Comparison of ENCODE assay signal across 8 cellular contexts in the genomic region with DNA sequence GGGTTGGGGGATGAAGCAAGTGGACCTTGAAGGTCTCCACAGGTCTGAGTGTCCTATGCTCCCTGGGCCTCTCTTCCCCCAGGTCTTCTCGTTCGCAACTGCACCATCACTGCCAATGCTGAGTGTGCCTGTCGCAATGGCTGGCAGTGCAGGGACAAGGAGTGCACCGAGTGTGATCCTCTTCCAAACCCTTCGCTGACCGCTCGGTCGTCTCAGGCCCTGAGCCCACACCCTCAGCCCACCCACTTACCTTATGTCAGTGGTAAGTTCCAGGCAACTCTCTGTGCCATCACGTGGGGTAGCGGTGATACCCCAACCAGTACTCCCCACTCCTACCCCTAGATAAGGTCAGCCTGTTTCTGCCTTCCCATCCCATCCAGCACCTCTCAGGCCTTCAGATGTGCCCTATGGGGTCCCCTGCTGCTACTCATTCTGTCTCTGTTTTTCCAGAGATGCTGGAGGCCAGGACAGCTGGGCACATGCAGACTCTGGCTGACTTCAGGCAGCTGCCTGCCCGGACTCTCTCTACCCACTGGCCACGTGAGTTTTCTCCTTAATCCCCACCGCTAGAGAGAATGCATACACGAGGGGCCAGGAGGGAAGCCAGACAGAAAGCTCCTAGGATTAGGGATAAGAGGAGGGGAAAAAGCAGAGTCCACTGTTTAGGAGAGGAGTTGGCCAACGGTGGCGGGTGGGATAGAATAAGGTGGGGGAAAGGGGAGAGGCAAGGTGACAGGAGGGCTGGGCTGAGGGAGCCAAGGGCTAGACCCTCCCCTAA. TPM values are rescaled to one million over a fixed set of nuclear protein-coding genes. Genes with fewer than 3 reads are reported as not detected.
DNase-seq lines count a peak whose midpoint lies in the region; ATAC-seq, FAIRE-seq and TF ChIP-seq lines count a peak whose summit lies in the region.

No MANE protein-coding gene starts in this region.

- no peaks in the 10 kb centered on the region for H3K27me3 ChIP-seq in cardiac muscle cell
- H3K27me3 ChIP-seq in muscle layer of colon (ENCODE audit: control insufficient read depth in 1 of 2, insufficient read depth in 2 of 2, low read length in 2 of 2): no peaks in the 10 kb centered on the region

- peak; percentile 79 for FAIRE-seq in urothelium cell line (lab: Jason Lieb, UNC)

- H3K9me3 ChIP-seq in cardiac muscle cell (ENCODE audit: low read depth): no peaks in the 10 kb centered on the region
- no peaks in the 10 kb centered on the region for H3K9me3 ChIP-seq in muscle layer of colon (ENCODE audit: low read length)

- H3K4me1 ChIP-seq in cardiac muscle cell (ENCODE audit: low read depth) (peaks cover 24% of the 10 kb centered on the region), muscle layer of colon (ENCODE audit: insufficient read depth, low read length) (peaks cover 26% of the 10 kb centered on the region)

- H3K36me3 ChIP-seq in cardiac muscle cell (no peaks in the 10 kb centered on the region), muscle layer of colon (ENCODE audit: insufficient read depth, low read length) (peaks cover 46% of the 10 kb centered on the region)

- DNase-seq in cardiac muscle cell (ENCODE audit: low read depth in 1 of 2, low spot score in 1 of 2) (no peak), Right ventricle myocardium superior (no peak), cardiac fibroblast (ENCODE audit: low read depth in 2 of 2) (no peak), urothelium cell line (ENCODE audit: low spot score) (no peak), LoVo (ENCODE audit: low spot score) (no peak)
- DNase-seq in stimulated activated CD4-positive, alpha-beta T cell treated with anti-CD3 and anti-CD28 coated beads, Interleukin-4, amount 100 ng/mL, for 1 hour: no peak

- ATAC-seq in Right ventricle myocardium superior (ENCODE audit: poor library complexity) (no peak), GM19324 (IDR thresholded peaks at IDR 0.05; ENCODE audit: low FRiP score, unreplicated experiment) (no peak)

- H3K27ac ChIP-seq in cardiac muscle cell (peak overlapping the region; percentile 92), muscle layer of colon (ENCODE audit: low read depth, low read length) (peak overlapping the region; percentile 100)

- TF ChIP-seq CTCF in cardiac muscle cell (IDR thresholded peaks at IDR 0.05; ENCODE audit: low read depth, low read length) (no peak), cardiac fibroblast (IDR thresholded peaks at IDR 0.05; ENCODE audit: low read depth, low read length) (no peak)

- intact Hi-C loops in Right ventricle myocardium superior (cut with DNase I): no loop called here

- H3K9ac ChIP-seq in muscle layer of colon (ENCODE audit: low read length): peak overlapping the region; percentile 90

- H3K4me3 ChIP-seq in cardiac muscle cell (peak overlapping the region; percentile 25), cardiac fibroblast (replicated peaks in 1 of 2; ENCODE audit: low read depth in 2 of 2, low read length in 2 of 2) (peak overlapping the region; percentile 60 to 65), muscle layer of colon (ENCODE audit: low read depth in 1 of 2, low read length in 2 of 2) (peak overlapping the region; percentile 55 to 97)

RNA-seq across cellular contexts. Expression of gene TAPBPL, which starts 1.6 kb away (rescaled TPM):
- total RNA-seq in cardiac muscle cell (2.8 and 3.4 TPM in 2 replicates), Right ventricle myocardium superior (11.1 TPM)
- polyA plus RNA-seq in cardiac muscle cell: 1.5 and 3.3 TPM in 2 replicates

RNA-seq across cellular contexts. Expression of gene CD27, which starts 5.5 kb away (rescaled TPM):
- total RNA-seq in cardiac muscle cell: not detected in 2 replicates
- polyA plus RNA-seq in cardiac muscle cell: 0.32 and 0.35 TPM in 2 replicates
- 0.30 TPM for total RNA-seq in Right ventricle myocardium superior

RNA-seq across cellular contexts. Expression of gene VAMP1, which starts 20.2 kb away (rescaled TPM):
- total RNA-seq in cardiac muscle cell: 15.1 and 17.7 TPM in 2 replicates
- polyA plus RNA-seq in cardiac muscle cell: 14.9 and 28.4 TPM in 2 replicates
- total RNA-seq in Right ventricle myocardium superior: 3.2 TPM

RNA-seq across cellular contexts. Expression of gene MRPL51, which starts 42.8 kb away (rescaled TPM):
- total RNA-seq in cardiac muscle cell (75.1 and 104 TPM in 2 replicates), Right ventricle myocardium superior (280 TPM)
- polyA plus RNA-seq in cardiac muscle cell: 279 and 308 TPM in 2 replicates

RNA-seq across cellular contexts. Expression of gene NCAPD2, which starts 43.6 kb away (rescaled TPM):
- total RNA-seq in cardiac muscle cell: 134 and 156 TPM in 2 replicates
- polyA plus RNA-seq in cardiac muscle cell: 20.2 and 70.7 TPM in 2 replicates
- 8.9 TPM for total RNA-seq in Right ventricle myocardium superior

Comparison
In these comparisons a context has a peak if more than half of its experiments do, and no peak if none do; other contexts are left out.
1. H3K4me3 ChIP-seq: peak in every context shown above with its lines; median percentile 76 in muscle layer of colon; 62 in cardiac fibroblast; 25 in cardiac muscle cell.